ENCODE assay signal across 13 cellular contexts in genomic region chr1:244409648-244410164, GRCh38. TPM values are rescaled to one million over a fixed set of nuclear protein-coding genes. Genes with fewer than 3 reads are reported as not detected.
DNase-seq lines count a peak whose midpoint lies in the region; ATAC-seq and TF ChIP-seq lines count a peak whose summit lies in the region.
"Had no signal": no experiment of that assay in that cellular context is flagged by ENCODE, and none has a peak within 500 bp of the region (broad histone marks: within the 10 kb centered on the region; RNA-seq: fewer than 3 reads in every experiment).

No MANE protein-coding gene starts in this region.

- no peaks in the 10 kb centered on the region for H3K79me2 ChIP-seq in OCI-LY7 (ENCODE audit: insufficient read depth, low read depth, low read length)

- H3K27ac ChIP-seq in VCaP (peak overlapping the region; percentile 45), OCI-LY7 (ENCODE audit: low read depth, low read length, poor library complexity, severe bottlenecking) (no peak overlapping the region)
- H3K27ac ChIP-seq: breast epithelium had no signal

- TF ChIP-seq CTCF in VCaP (conservative IDR thresholded peaks at IDR 0.05): no peak
- TF ChIP-seq CTCF in OCI-LY7 (conservative IDR thresholded peaks at IDR 0.05; ENCODE audit: low read length): no peak

- H3K36me3 ChIP-seq in OCI-LY7 (ENCODE audit: insufficient read depth, low read length): peaks cover 99% of the 10 kb centered on the region

- DNase-seq in OCI-LY7 (ENCODE audit: low spot score) (no peak), NCI-H510A treated with DMSO at 0.1 percent for 48 hours (lab: John Stamatoyannopoulos, UW) (no peak), AG08396 (ENCODE audit: low spot score) (no peak)
- DNase-seq: H7, mammary epithelial cell, NCI-H1417 had no signal

- no peak overlapping the region for H3K4me2 ChIP-seq in OCI-LY7 (ENCODE audit: low read length)

- H3K9me3 ChIP-seq in OCI-LY7 (ENCODE audit: low read length): no peaks in the 10 kb centered on the region
- H3K9me3 ChIP-seq: breast epithelium had no signal

- ATAC-seq in GM18508 (IDR thresholded peaks at IDR 0.05; ENCODE audit: insufficient read depth, unreplicated experiment) (peak; percentile 86), GM21367 (IDR thresholded peaks at IDR 0.05; ENCODE audit: unreplicated experiment) (peak; percentile 67), HG03039 (IDR thresholded peaks at IDR 0.05; ENCODE audit: unreplicated experiment) (peak; percentile 71), SK-N-SH treated with all-trans-retinoic acid at 6 μM for 48 hours (no peak)
- ATAC-seq: stimulated activated memory B cell treated with anti-CD40 and anti-IgM and Interleukin-4, amounts not matched to agents 10 μg/mL and 1 μg/mL and 100 μg/mL, for 72 hours had no signal

- no TSS peak for BruUV-seq in OCI-LY7 (replicated peaks; lab: Mats Ljungman, UMichigan)

- no peak overlapping the region for H3K4me3 ChIP-seq in OCI-LY7 (ENCODE audit: low read depth, low read length, poor library complexity, severe bottlenecking)
- H3K4me3 ChIP-seq: breast epithelium had no signal

- no peaks in the 10 kb centered on the region for H3K9me2 ChIP-seq in OCI-LY7 (ENCODE audit: insufficient read depth, low read length)

- intact Hi-C loops in OCI-LY7 (cut with micrococcal nuclease; ENCODE audit: unreplicated experiment): no loop called here

- H4K20me1 ChIP-seq in OCI-LY7 (ENCODE audit: insufficient read depth, low read length): no peaks in the 10 kb centered on the region

- no peaks in the 10 kb centered on the region for H3K4me1 ChIP-seq in OCI-LY7 (ENCODE audit: insufficient read depth, low read length, poor library complexity, severe bottlenecking)
- H3K4me1 ChIP-seq: breast epithelium had no signal

- POLR2A ChIA-PET in OCI-LY7 (lab: Charles Lee): no interaction called here

- no peak overlapping the region for H2AFZ ChIP-seq in OCI-LY7 (ENCODE audit: low read length)

- CTCF ChIA-PET in OCI-LY7 (lab: Charles Lee; ENCODE audit: unreplicated experiment): no interaction called here

TF ChIP-seq in SK-N-SH treated with all-trans-retinoic acid at 6 μM for 48 hours, 23 proteins besides CTCF, POLR2A, EP300 and RAD21:
- TF ChIP-seq ZNF70 (CRISPR knock-in tag; IDR thresholded peaks at IDR 0.05) (no peak), SNAI2 (CRISPR knock-in tag; IDR thresholded peaks at IDR 0.05) (no peak)

RNA-seq across cellular contexts. Expression of gene ADSS2, which starts 42.0 kb away (rescaled TPM):
- 35.2 and 36.5 TPM in 2 replicates for total RNA-seq in OCI-LY7 (2014; rRNA removed; shearing (Covaris generic))
- 49.0 and 54.6 TPM in 2 replicates for total RNA-seq in OCI-LY7 (2022)

RNA-seq across cellular contexts. Expression of gene CATSPERE, which starts 51.4 kb away (rescaled TPM):
- total RNA-seq in OCI-LY7 (2014; rRNA removed; shearing (Covaris generic)): 0.41 TPM in 1 of 2 replicates, not detected in the other
- total RNA-seq in OCI-LY7 (2022): 0.79 and 1.1 TPM in 2 replicates
